1 cellular context compared by ENCODE assay signal in the genomic region with DNA sequence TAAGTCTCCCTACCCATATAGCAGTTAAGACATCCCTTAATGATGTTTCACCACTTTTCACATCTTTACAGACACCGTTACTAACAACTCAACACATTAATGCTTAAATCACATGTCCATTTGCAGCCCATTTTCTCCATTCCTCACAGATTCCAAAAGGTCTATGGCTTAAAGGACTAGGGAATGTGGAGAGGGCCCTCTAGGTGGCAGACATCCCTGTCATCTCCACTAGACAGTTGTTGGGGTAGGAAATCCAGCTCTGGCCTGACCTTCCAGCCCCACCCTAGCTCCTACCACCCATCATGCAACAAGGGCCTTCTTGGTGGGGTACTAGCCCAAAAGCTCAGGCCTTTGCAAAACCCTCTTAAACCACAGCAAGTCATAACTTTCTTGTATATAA.
TF ChIP-seq lines count a peak whose summit lies in the region.

No MANE protein-coding gene starts in this region.

TF ChIP-seq in K562, 482 proteins besides CTCF, POLR2A, EP300 and RAD21:
- TF ChIP-seq, protein P1, sequence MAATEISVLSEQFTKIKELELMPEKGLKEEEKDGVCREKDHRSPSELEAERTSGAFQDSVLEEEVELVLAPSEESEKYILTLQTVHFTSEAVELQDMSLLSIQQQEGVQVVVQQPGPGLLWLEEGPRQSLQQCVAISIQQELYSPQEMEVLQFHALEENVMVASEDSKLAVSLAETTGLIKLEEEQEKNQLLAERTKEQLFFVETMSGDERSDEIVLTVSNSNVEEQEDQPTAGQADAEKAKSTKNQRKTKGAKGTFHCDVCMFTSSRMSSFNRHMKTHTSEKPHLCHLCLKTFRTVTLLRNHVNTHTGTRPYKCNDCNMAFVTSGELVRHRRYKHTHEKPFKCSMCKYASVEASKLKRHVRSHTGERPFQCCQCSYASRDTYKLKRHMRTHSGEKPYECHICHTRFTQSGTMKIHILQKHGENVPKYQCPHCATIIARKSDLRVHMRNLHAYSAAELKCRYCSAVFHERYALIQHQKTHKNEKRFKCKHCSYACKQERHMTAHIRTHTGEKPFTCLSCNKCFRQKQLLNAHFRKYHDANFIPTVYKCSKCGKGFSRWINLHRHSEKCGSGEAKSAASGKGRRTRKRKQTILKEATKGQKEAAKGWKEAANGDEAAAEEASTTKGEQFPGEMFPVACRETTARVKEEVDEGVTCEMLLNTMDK (IDR thresholded peaks at IDR 0.05; ENCODE audit: borderline replicate concordance, insufficient read depth, low read depth, low read length, poor library complexity, severe bottlenecking), result peak; percentile 46
- no peak for TF ChIP-seq GABPB1 (CRISPR knock-in tag; IDR thresholded peaks at IDR 0.05)
